In the genomic region with DNA sequence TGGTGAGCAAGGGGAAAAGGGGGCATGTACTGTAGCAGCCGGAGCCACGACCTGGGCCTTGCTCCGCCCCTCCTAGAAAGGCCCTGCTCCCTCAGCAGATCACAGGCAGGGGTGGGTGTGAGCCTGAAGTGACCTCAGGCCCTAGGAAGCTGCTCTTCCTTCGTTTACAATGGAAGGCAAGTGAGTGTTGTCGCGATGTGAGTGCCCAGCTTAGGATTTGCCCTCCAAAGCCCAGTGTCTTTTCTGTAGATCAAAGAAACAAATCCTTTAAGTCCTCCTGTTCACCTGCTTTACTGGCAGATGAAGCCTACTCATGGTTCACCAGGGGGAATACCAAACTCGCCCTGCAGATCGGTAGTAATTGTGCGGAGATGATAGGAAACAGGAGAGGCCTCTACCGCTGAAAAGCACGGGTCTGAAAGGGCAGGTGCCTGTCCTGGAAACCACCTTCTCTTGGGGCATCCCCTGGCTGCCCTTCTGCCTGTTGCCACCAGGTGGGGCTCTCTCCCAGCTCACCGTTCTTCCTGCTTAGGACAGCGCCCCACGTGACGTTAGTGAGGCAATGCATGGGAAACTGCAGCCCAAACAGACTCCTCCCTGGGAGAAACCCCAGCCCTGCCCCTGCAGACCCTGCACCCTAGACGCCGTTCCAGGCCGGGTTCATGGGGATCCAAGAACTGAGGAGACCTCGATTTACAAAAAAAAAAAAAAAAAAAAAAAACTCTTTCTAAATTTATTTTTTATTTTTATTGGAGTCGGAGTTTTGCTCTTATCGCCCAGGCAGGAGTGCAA, we compare ENCODE assay signal across 8 cellular contexts. TPM values are rescaled to one million over a fixed set of nuclear protein-coding genes. Genes with fewer than 3 reads are reported as not detected.
DNase-seq lines count a peak whose midpoint lies in the region; ATAC-seq, FAIRE-seq and TF ChIP-seq lines count a peak whose summit lies in the region.

No MANE protein-coding gene starts in this region.

- FAIRE-seq in pancreas (lab: Jason Lieb, UNC): no peak

- no peaks in the 10 kb centered on the region for H3K9me3 ChIP-seq in pancreas

- H3K4me1 ChIP-seq in pancreas: no peaks in the 10 kb centered on the region

- DNase-seq in NCI-H1092 treated with DMSO at 0.1 percent for 48 hours (lab: John Stamatoyannopoulos, UW) (peak; percentile 94), SK-N-DZ (ENCODE audit: low spot score) (peak; percentile 94), germinal center (ENCODE audit: low spot score) (peak; percentile 91), pancreas (peak; percentile 83 to 94 (median 89)), type B pancreatic cell (ENCODE audit: extremely low spot score, unreplicated experiment) (peak; percentile 87)
- peak; percentile 94 for DNase-seq in activated naive CD4-positive, alpha-beta T cell treated with Interleukin-2 at 50 U/mL for 16 hours

- H3K27ac ChIP-seq in pancreas: peak overlapping the region in 2 of 4 donors; percentile 51 to 70

- H3K9me3 Mint-ChIP-seq in type B pancreatic cell: no peaks in the 10 kb centered on the region

- TF ChIP-seq CTCF in GM12872 (IDR thresholded peaks at IDR 0.05; ENCODE audit: insufficient read depth, low read depth, low read length): peak; percentile 100
- peak; percentile 97 to 99 (median 98) for TF ChIP-seq CTCF in pancreas (IDR thresholded peaks at IDR 0.05)
- TF ChIP-seq CTCF in type B pancreatic cell (conservative IDR thresholded peaks at IDR 0.05): peak; percentile 100

- peak; percentile 89 for ATAC-seq in HG02642 (IDR thresholded peaks at IDR 0.05; ENCODE audit: poor library complexity, unreplicated experiment)
- peak; percentile 93 to 99 (median 98) for ATAC-seq in pancreas

- no peaks in the 10 kb centered on the region for H3K27me3 Mint-ChIP-seq in type B pancreatic cell

- 23% methylated on average over 21 of the region's 21 CpGs for WGBS in pancreas, 2 donors

- intact Hi-C loops in pancreas (cut with DNase I): loop anchor here in 1 of 3 donors (10.0 kb wide), 1 partner anchor 62 kb away; a partner anchor contains a TSS

- H3K4me3 Mint-ChIP-seq in type B pancreatic cell: no peak overlapping the region

- no peaks in the 10 kb centered on the region for H3K36me3 ChIP-seq in pancreas

- peaks cover 10% of the 10 kb centered on the region for H3K36me3 Mint-ChIP-seq in type B pancreatic cell

- no peaks in the 10 kb centered on the region for H3K27me3 ChIP-seq in pancreas

- peaks cover 6% of the 10 kb centered on the region for H3K4me1 Mint-ChIP-seq in type B pancreatic cell (ENCODE audit: unreplicated experiment)

- H3K4me3 ChIP-seq in pancreas: no peak overlapping the region

- H3K27ac Mint-ChIP-seq in type B pancreatic cell: peak overlapping the region; percentile 80

RNA-seq across cellular contexts. Expression of a gene that starts 34.9 kb away (rescaled TPM):
- 23.3 and 28.5 TPM in 2 replicates for polyA plus RNA-seq in SK-N-DZ (2014; cell fraction: cytosol; rRNA removed)
- polyA plus RNA-seq in SK-N-DZ (2014; cell fraction: nucleus; rRNA removed): 47.1 and 57.3 TPM in 2 replicates
- total RNA-seq in pancreas (10 to 100 TPM in 2 of 6 donors, 1 to 10 TPM in 4; 7.7 to 15.8 (median 9.4) TPM), type B pancreatic cell (ENCODE audit: low replicate concordance) (31.1 and 49.6 TPM in 2 replicates)
- polyA plus RNA-seq in pancreas: 10 to 100 TPM; 23.3 to 35.4 TPM

RNA-seq across cellular contexts. Expression of a gene that starts 45.9 kb away (rescaled TPM):
- polyA plus RNA-seq in SK-N-DZ (2014; cell fraction: cytosol; rRNA removed): 87.5 and 106 TPM in 2 replicates
- polyA plus RNA-seq in SK-N-DZ (2014; cell fraction: nucleus; rRNA removed): 43.1 and 43.3 TPM in 2 replicates
- 10 to 100 TPM; 36.8 to 61.9 (median 49.7) TPM for total RNA-seq in pancreas
- 10 to 100 TPM; 92.0 to 96.2 TPM for polyA plus RNA-seq in pancreas
- total RNA-seq in type B pancreatic cell (ENCODE audit: low replicate concordance): 96.4 and 122 TPM in 2 replicates

RNA-seq across cellular contexts. Expression of a gene that starts 55.4 kb away (rescaled TPM):
- 9.1 and 13.5 TPM in 2 replicates for polyA plus RNA-seq in SK-N-DZ (2014; cell fraction: cytosol; rRNA removed)
- 9.0 and 14.4 TPM in 2 replicates for polyA plus RNA-seq in SK-N-DZ (2014; cell fraction: nucleus; rRNA removed)
- total RNA-seq in pancreas (1 to 10 TPM in 5 of 6 donors, under 1 TPM in 1; 0.83 to 6.8 (median 1.9) TPM), type B pancreatic cell (ENCODE audit: low replicate concordance) (21.3 and 23.2 TPM in 2 replicates)
- 10 to 100 TPM in 1 of 2 donors, 1 to 10 TPM in 1; 8.0 to 34.3 TPM for polyA plus RNA-seq in pancreas
